14 cellular contexts compared by ENCODE assay signal in the genomic region with DNA sequence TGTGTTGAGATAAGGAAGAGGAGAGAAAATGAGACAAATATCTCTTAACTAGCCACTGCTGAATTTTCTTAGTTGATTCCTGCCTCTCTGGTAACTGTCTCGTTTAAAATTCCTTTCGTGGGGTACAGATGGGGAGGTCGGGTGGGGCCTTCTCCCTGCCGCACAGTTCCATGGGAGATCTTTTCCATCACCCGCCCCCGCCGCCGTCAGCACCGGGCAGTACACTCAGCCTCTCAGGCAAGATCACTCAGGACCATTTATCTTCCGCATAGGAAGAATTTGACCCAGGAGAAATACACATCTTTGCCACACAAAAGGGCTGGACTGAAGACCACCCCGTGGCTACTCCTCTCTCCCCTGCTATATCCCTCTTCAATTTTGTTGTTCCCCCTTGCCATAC. TPM values are rescaled to one million over a fixed set of nuclear protein-coding genes. Genes with fewer than 3 reads are reported as not detected.
A peak's percentile ranks its signal among the peaks of the same experiment; 100 is the strongest.
DNase-seq lines count a peak whose midpoint lies in the region; ATAC-seq and TF ChIP-seq lines count a peak whose summit lies in the region.
"Had no signal": no experiment of that assay in that cellular context is flagged by ENCODE, and none has a peak within 500 bp of the region (broad histone marks: within the 10 kb centered on the region; RNA-seq: fewer than 3 reads in every experiment).

No MANE protein-coding gene starts in this region.

- no peaks in the 10 kb centered on the region for H3K9me3 Mint-ChIP-seq in activated T-cell treated with anti-CD3 and anti-CD28 coated beads, Interleukin-2, amount 50 U/mL, for 24 hours
- no peaks in the 10 kb centered on the region for H3K9me3 Mint-ChIP-seq in central memory CD8-positive, alpha-beta T cell
- H3K9me3 Mint-ChIP-seq in osteocyte (ENCODE audit: unreplicated experiment) = no peaks in the 10 kb centered on the region

- H4K91ac ChIP-seq in IMR-90 (ENCODE audit: insufficient read depth, low read depth, low read length) = no peak overlapping the region

- no peak overlapping the region for H3K14ac ChIP-seq in IMR-90 (replicated peaks; ENCODE audit: low read depth, low read length)

- H3K23ac ChIP-seq in IMR-90 (ENCODE audit: low read depth, low read length) = no peak overlapping the region

- H3K4me1 ChIP-seq in IMR-90 (ENCODE audit: control insufficient read depth, insufficient read depth, low read length) = peaks cover 2% of the 10 kb centered on the region

- no peak for DNase-seq in activated T-cell treated with anti-CD3 and anti-CD28 coated beads, Interleukin-2, amount 50 U/mL, for 24 hours
- DNase-seq in activated T-cell treated with anti-CD3 and anti-CD28 coated beads for 4 hours (no peak), IMR-90 (no peak), osteocyte (ENCODE audit: extremely low spot score, unreplicated experiment) (no peak), NCI-H1694 (lab: John Stamatoyannopoulos, UW) (no peak), NCI-H2081 treated with DMSO at 0.1 percent for 48 hours (lab: John Stamatoyannopoulos, UW) (no peak)
- DNase-seq in central memory CD8-positive, alpha-beta T cell (ENCODE audit: low spot score in 2 of 2) = no peak
- DNase-seq: amygdala; foreskin keratinocyte; Kasumi-1; NCI-H1105 treated with DMSO at 0.1 percent for 48 hours; stimulated activated naive CD4-positive, alpha-beta T cell had no signal

- no peak for ATAC-seq in IMR-90 (ENCODE audit: low read depth)
- ATAC-seq in central memory CD8-positive, alpha-beta T cell (replicated peaks; ENCODE audit: extremely low read depth, poor library complexity, severe bottlenecking) = no peak
- ATAC-seq in HG03432 (IDR thresholded peaks at IDR 0.05; ENCODE audit: unreplicated experiment) = no peak
- ATAC-seq: foreskin keratinocyte had no signal

- no peak overlapping the region for H3K4ac ChIP-seq in IMR-90 (ENCODE audit: low read depth, low read length)

- TF ChIP-seq POLR2A in IMR-90 (IDR thresholded peaks at IDR 0.05; ENCODE audit: low read depth, low read length) = no peak

- H3K36me3 ChIP-seq in IMR-90 (ENCODE audit: control insufficient read depth, insufficient read depth, low read length) = no peaks in the 10 kb centered on the region
- H3K36me3 ChIP-seq: prostate gland had no signal

- 0 out of 2 replicates have a peak, but pooled peaks cover 1% of the 10 kb centered on the region for H3K27me3 ChIP-seq in IMR-90 (ENCODE audit: control insufficient read depth, insufficient read depth, low read length)
- H3K27me3 ChIP-seq: foreskin keratinocyte had no signal

- H4K8ac ChIP-seq in IMR-90 (ENCODE audit: low read depth in 2 of 2, low read length in 2 of 2) = no peak overlapping the region

- intact Hi-C loops in IMR-90 (cut with micrococcal nuclease) = loop anchor here (5.0 kb wide), 1 partner anchor 193 kb away; no protein-coding TSS in a partner anchor

- H2BK20ac ChIP-seq in IMR-90 (ENCODE audit: low read depth, low read length) = no peak overlapping the region

- peaks cover 21% of the 10 kb centered on the region for H3K36me3 Mint-ChIP-seq in activated T-cell treated with anti-CD3 and anti-CD28 coated beads, Interleukin-2, amount 50 U/mL, for 24 hours (ENCODE audit: low read depth)
- H3K36me3 Mint-ChIP-seq in central memory CD8-positive, alpha-beta T cell (ENCODE audit: insufficient read depth) = peaks cover 20% of the 10 kb centered on the region
- H3K36me3 Mint-ChIP-seq in osteocyte (ENCODE audit: unreplicated experiment) = peaks cover 5% of the 10 kb centered on the region

- H4K5ac ChIP-seq in IMR-90 (ENCODE audit: low read depth, low read length) = no peak overlapping the region

- 0 out of 2 replicates have a peak overlapping the region, but pooled peaks have one; percentile 7 for H2AK5ac ChIP-seq in IMR-90 (ENCODE audit: low read depth, low read length)

- H2BK15ac ChIP-seq in IMR-90 (ENCODE audit: low read depth, low read length) = no peak overlapping the region

- dilution Hi-C loops in IMR-90 (cut with HindIII; ENCODE audit: low sequenced_read_pairs, unreplicated experiment) = no loop called here

- POLR2A ChIA-PET in IMR-90 (lab: Charles Lee; ENCODE audit: unreplicated experiment) = no interaction called here

- peaks cover 33% of the 10 kb centered on the region for H3K4me1 Mint-ChIP-seq in activated T-cell treated with anti-CD3 and anti-CD28 coated beads, Interleukin-2, amount 50 U/mL, for 24 hours (ENCODE audit: low read depth)
- peaks cover 19% of the 10 kb centered on the region for H3K4me1 Mint-ChIP-seq in central memory CD8-positive, alpha-beta T cell
- peaks cover 23% of the 10 kb centered on the region for H3K4me1 Mint-ChIP-seq in osteocyte (ENCODE audit: unreplicated experiment)

- H3K4me2 ChIP-seq in IMR-90 (ENCODE audit: low read depth, low read length) = no peak overlapping the region

- no peak overlapping the region for H2AK9ac ChIP-seq in IMR-90 (replicated peaks; ENCODE audit: low read depth, low read length, poor library complexity)

- TF ChIP-seq CTCF in IMR-90 (conservative IDR thresholded peaks at IDR 0.05; ENCODE audit: low read depth, low read length) = no peak
- TF ChIP-seq CTCF in osteocyte (IDR thresholded peaks at IDR 0.05) = no peak

- no peak overlapping the region for H2BK5ac ChIP-seq in IMR-90 (ENCODE audit: low read depth, low read length, poor library complexity, severe bottlenecking)

- no peak overlapping the region for H3K27ac ChIP-seq in IMR-90 (ENCODE audit: insufficient read depth, low read length)
- H3K27ac ChIP-seq: foreskin keratinocyte, prostate gland had no signal

- peaks cover 6 to 27% of the 10 kb centered on the region in 2 experiments; a peak in 3 of 4 replicates for H3K79me1 ChIP-seq in IMR-90 (ENCODE audit: low read depth in 1 of 2, low read length in 2 of 2)

- no peaks in the 10 kb centered on the region for H4K20me1 ChIP-seq in IMR-90 (ENCODE audit: insufficient read depth, low read length)

- no peak overlapping the region for H3K9ac ChIP-seq in IMR-90 (ENCODE audit: low read depth, low read length)

- peaks cover 6% of the 10 kb centered on the region; the same call in 1 of the 2 replicates for H3K9me1 ChIP-seq in IMR-90 (ENCODE audit: insufficient read depth, low read length)

- H3K27me3 Mint-ChIP-seq in activated T-cell treated with anti-CD3 and anti-CD28 coated beads, Interleukin-2, amount 50 U/mL, for 24 hours = no peaks in the 10 kb centered on the region
- H3K27me3 Mint-ChIP-seq in central memory CD8-positive, alpha-beta T cell = no peaks in the 10 kb centered on the region
- no peaks in the 10 kb centered on the region for H3K27me3 Mint-ChIP-seq in osteocyte (ENCODE audit: unreplicated experiment)

- no CpG with 5 or more reads among the region's 11 CpGs for WGBS in IMR-90 (ENCODE audit: extremely low coverage in 2 of 2, insufficient read length in 1 of 2), 2 experiments

- in situ Hi-C loops in IMR-90 (cut with MboI; ENCODE audit: low sequenced_read_pairs) = loop anchor here (25.0 kb wide), 1 partner anchor 193 kb away; no protein-coding TSS in a partner anchor

- BruUV-seq in IMR-90 (replicated peaks; lab: Mats Ljungman, UMichigan) = no TSS peak

- H2AFZ ChIP-seq in IMR-90 (replicated peaks; ENCODE audit: low read length, poor library complexity) = no peak overlapping the region

- H2BK120ac ChIP-seq in IMR-90 (ENCODE audit: low read depth, low read length) = no peak overlapping the region

- peak overlapping the region; percentile 93 for H3K4me3 Mint-ChIP-seq in activated T-cell treated with anti-CD3 and anti-CD28 coated beads, Interleukin-2, amount 50 U/mL, for 24 hours
- peak overlapping the region; percentile 94 for H3K4me3 Mint-ChIP-seq in central memory CD8-positive, alpha-beta T cell
- H3K4me3 Mint-ChIP-seq in osteocyte (ENCODE audit: unreplicated experiment) = peak overlapping the region; percentile 93

- H3K56ac ChIP-seq in IMR-90 (ENCODE audit: extremely low read depth, insufficient read depth, low read length) = no peak overlapping the region

- H3K9me3 ChIP-seq in IMR-90 (ENCODE audit: control insufficient read depth, insufficient read depth, low read length) = no peaks in the 10 kb centered on the region
- H3K9me3 ChIP-seq: prostate gland had no signal

- CTCF ChIA-PET in IMR-90 (lab: Yijun Ruan, JAX) = no interaction called here

- H3K27ac Mint-ChIP-seq in activated T-cell treated with anti-CD3 and anti-CD28 coated beads, Interleukin-2, amount 50 U/mL, for 24 hours = no peak overlapping the region
- peak overlapping the region; percentile 7 for H3K27ac Mint-ChIP-seq in central memory CD8-positive, alpha-beta T cell (ENCODE audit: low read depth)
- H3K27ac Mint-ChIP-seq in osteocyte (ENCODE audit: unreplicated experiment) = no peak overlapping the region

- H3K18ac ChIP-seq in IMR-90 (ENCODE audit: low read depth, low read length) = no peak overlapping the region

- TF ChIP-seq RAD21 in IMR-90 (IDR thresholded peaks at IDR 0.05; ENCODE audit: low read length) = no peak

- no peak overlapping the region for H3K4me3 ChIP-seq in IMR-90 (ENCODE audit: insufficient read depth, low read depth, low read length)
- H3K4me3 ChIP-seq: prostate gland had no signal

TF ChIP-seq in IMR-90, 13 proteins besides CTCF, POLR2A, EP300 and RAD21 (continues in another document):
- TF ChIP-seq RCOR1 (IDR thresholded peaks at IDR 0.05; ENCODE audit: insufficient replicate concordance, low read length) (no peak), RFX5 (IDR thresholded peaks at IDR 0.05; ENCODE audit: low read depth, low read length) (no peak), NFE2L2 (IDR thresholded peaks at IDR 0.05; ENCODE audit: low read depth, low read length) (no peak), FOS (IDR thresholded peaks at IDR 0.05; ENCODE audit: low read depth, low read length) (no peak), MAZ (IDR thresholded peaks at IDR 0.05; ENCODE audit: borderline replicate concordance, low read depth, low read length) (no peak), CHD1 (IDR thresholded peaks at IDR 0.05; ENCODE audit: low read depth, low read length) (no peak), BHLHE40 (IDR thresholded peaks at IDR 0.05; ENCODE audit: low read depth, low read length) (no peak), ELK1 (IDR thresholded peaks at IDR 0.05; ENCODE audit: borderline replicate concordance, low read depth, low read length) (no peak), MXI1 (IDR thresholded peaks at IDR 0.05; ENCODE audit: borderline replicate concordance, low read depth, low read length) (no peak), MAFK (IDR thresholded peaks at IDR 0.05; ENCODE audit: low read depth, low read length) (no peak)

RNA-seq across cellular contexts. Expression of gene VPS26C, which starts 2.3 kb away (rescaled TPM):
- 30.0 and 36.6 TPM in 2 replicates for total RNA-seq in IMR-90 (2012; rRNA removed)
- 27.0 and 30.0 TPM in 2 replicates for polyA plus RNA-seq in IMR-90 (2012; rRNA removed)
- 16.3 and 24.0 TPM in 2 replicates for polyA plus RNA-seq in IMR-90 (2012; cell fraction: cytosol; rRNA removed)
- 22.7 and 40.3 TPM in 2 replicates for polyA plus RNA-seq in IMR-90 (2012; cell fraction: nucleus; rRNA removed; ENCODE audit: low replicate concordance)
- total RNA-seq in osteocyte = 50.0 and 51.6 TPM in 2 replicates
